Comparison of ENCODE assay signal across 16 cellular contexts in the genomic region with DNA sequence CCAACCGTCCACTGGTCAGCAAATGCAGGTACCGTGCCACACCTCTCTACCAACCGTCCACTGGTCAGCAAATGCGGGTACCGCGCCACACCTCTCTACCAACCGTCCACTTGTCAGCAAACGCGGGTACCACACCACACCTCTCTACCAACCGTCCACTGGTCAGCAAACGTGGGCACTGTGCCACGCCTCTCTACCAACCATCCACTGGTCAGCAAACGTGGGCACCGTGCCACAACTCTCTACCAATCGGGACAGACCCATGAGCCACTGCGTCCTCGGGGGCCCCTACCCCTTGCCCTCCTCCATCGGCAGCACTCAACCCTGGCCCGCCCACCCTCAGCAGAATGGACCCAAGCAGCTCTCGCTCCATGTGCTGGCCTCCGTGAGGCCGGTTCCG.
DNase-seq lines count a peak whose midpoint lies in the region; ATAC-seq and TF ChIP-seq lines count a peak whose summit lies in the region.
"Had no signal": no experiment of that assay in that cellular context is flagged by ENCODE, and none has a peak within 500 bp of the region (broad histone marks: within the 10 kb centered on the region; RNA-seq: fewer than 3 reads in every experiment).

No MANE protein-coding gene starts in this region.

- H3K27ac ChIP-seq in Panc1 (ENCODE audit: low read length) (no peak overlapping the region), RWPE2 (ENCODE audit: poor library complexity, severe bottlenecking) (no peak overlapping the region)
- H3K27ac ChIP-seq: PC-9 had no signal

- intact Hi-C loops in Panc1 (cut with micrococcal nuclease; ENCODE audit: unreplicated experiment): no loop called here
- intact Hi-C loops in sciatic nerve (cut with DNase I): no loop called here

- H3K9me3 ChIP-seq in Panc1 (ENCODE audit: control insufficient read depth, insufficient read depth, low read depth, low read length) (no peaks in the 10 kb centered on the region), RWPE2 (ENCODE audit: severe bottlenecking) (no peaks in the 10 kb centered on the region)

- in situ Hi-C loops in Panc1 (cut with HindIII; ENCODE audit: low pct_unique_long_range_greater_than_20kb, low sequenced_read_pairs): no loop called here

- H3K36me3 ChIP-seq in Panc1 (ENCODE audit: control insufficient read depth, insufficient read depth, low read length) (no peaks in the 10 kb centered on the region), RWPE2 (ENCODE audit: low read depth) (no peaks in the 10 kb centered on the region)

- H3K4me1 ChIP-seq in Panc1 (ENCODE audit: control insufficient read depth, insufficient read depth, low read length) (no peaks in the 10 kb centered on the region), RWPE2 (ENCODE audit: insufficient read depth, poor library complexity, severe bottlenecking) (no peaks in the 10 kb centered on the region)

- DNase-seq in Panc1 (ENCODE audit: low read depth, low spot score) (no peak), RWPE2 (ENCODE audit: low spot score) (peak; percentile 38), islet precursor cell (peak; percentile 8), sciatic nerve (ENCODE audit: low spot score) (peak; percentile 55), SHP77 (lab: John Stamatoyannopoulos, UW) (no peak)
- DNase-seq in central memory CD4-positive, alpha-beta T cell: no peak
- DNase-seq: ACHN, C1 segment of cervical spinal cord, HFFc6, IMR-90, NCI-H1436, NCI-H1930, NCI-H345, NCI-H526, PC-9 had no signal

- no peak for TF ChIP-seq CTCF in Panc1 (IDR thresholded peaks at IDR 0.05)
- no peak for TF ChIP-seq CTCF in RWPE2 (IDR thresholded peaks at IDR 0.05; ENCODE audit: poor library complexity, severe bottlenecking)

- POLR2A ChIA-PET in Panc1 (lab: Charles Lee): no interaction called here

- peaks cover 16% of the 10 kb centered on the region for H3K27me3 ChIP-seq in Panc1 (ENCODE audit: control insufficient read depth, insufficient read depth, low read length)
- H3K27me3 ChIP-seq in RWPE2 (ENCODE audit: insufficient read depth, poor library complexity, severe bottlenecking): no peaks in the 10 kb centered on the region

- no peak overlapping the region for H3K4me3 ChIP-seq in Panc1 (ENCODE audit: low read depth in 2 of 2, low read length in 2 of 2)
- H3K4me3 ChIP-seq in RWPE2 (ENCODE audit: severe bottlenecking): no peak overlapping the region
- H3K4me3 ChIP-seq: PC-9 had no signal

- BruUV-seq in Panc1 (replicated peaks; lab: Mats Ljungman, UMichigan): no TSS peak

- CTCF ChIA-PET in Panc1 (lab: Charles Lee): no interaction called here

- ATAC-seq in Panc1: 0 out of 2 replicates have a peak, but pooled peaks have one; percentile 17
- no peak for ATAC-seq in RWPE2 (ENCODE audit: low read depth)
- ATAC-seq in sciatic nerve: no peak
- ATAC-seq in GM21786 (IDR thresholded peaks at IDR 0.05; ENCODE audit: unreplicated experiment): no peak

Comparison
In these comparisons a context has a peak if more than half of its experiments do, and no peak if none do; other contexts are left out.
1. DNase-seq: peak in RWPE2 (single experiment), islet precursor cell (single experiment) and sciatic nerve (single experiment); none in Panc1 (single experiment), SHP77 (0 of 2) and central memory CD4-positive, alpha-beta T cell (single experiment).